Comparison of ENCODE assay signal across 1 cellular context in genomic region chr2:207515671-207516070, GRCh38.
TF ChIP-seq lines count a peak whose summit lies in the region.

No MANE protein-coding gene starts in this region.

TF ChIP-seq in GM23338, 12 proteins besides CTCF, POLR2A, EP300 and RAD21:
- TF ChIP-seq EZH2phosphoT487 (IDR thresholded peaks at IDR 0.05; ENCODE audit: unreplicated experiment): no peak
- no peak for TF ChIP-seq ZNF331 (CRISPR knock-in tag; IDR thresholded peaks at IDR 0.05; ENCODE audit: low read depth)
